In genomic region chr11:134355656-134356055, GRCh38 we compare ENCODE assay signal across 21 cellular contexts. TPM values are rescaled to one million over a fixed set of nuclear protein-coding genes. Genes with fewer than 3 reads are reported as not detected.
DNase-seq lines count a peak whose midpoint lies in the region; ATAC-seq and TF ChIP-seq lines count a peak whose summit lies in the region.
"Had no signal": no experiment of that assay in that cellular context is flagged by ENCODE, and none has a peak within 500 bp of the region (broad histone marks: within the 10 kb centered on the region; RNA-seq: fewer than 3 reads in every experiment).

No MANE protein-coding gene starts in this region.

- H3K4me1 Mint-ChIP-seq in Caco-2 (ENCODE audit: low read depth, unreplicated experiment) = no peaks in the 10 kb centered on the region

- H3K27me3 Mint-ChIP-seq in Caco-2 (ENCODE audit: insufficient read depth, unreplicated experiment) = peaks cover 3% of the 10 kb centered on the region
- H3K27me3 Mint-ChIP-seq: CD4-positive, alpha-beta memory T cell had no signal

- H3K36me3 ChIP-seq in SK-N-MC (ENCODE audit: insufficient read depth, low read length) (peaks cover 31% of the 10 kb centered on the region), Caco-2 (ENCODE audit: control insufficient read depth, insufficient read depth, low read length) (no peaks in the 10 kb centered on the region)
- H3K36me3 ChIP-seq: SJSA1 had no signal

- no peak for DNase-seq in SK-N-MC (ENCODE audit: low read depth, low spot score)
- peak; percentile 22 for DNase-seq in epithelial cell of prostate (ENCODE audit: low read depth, low spot score)
- peak; percentile 26 for DNase-seq in posterior vena cava (ENCODE audit: low spot score)
- DNase-seq in NCI-H1417 treated with DMSO at 0.1 percent for 48 hours (lab: John Stamatoyannopoulos, UW) = no peak
- DNase-seq in Caco-2 = no peak
- DNase-seq: CD4-positive, alpha-beta memory T cell; DMS79 treated with DMSO at 0.1 percent for 48 hours; KBM-7; NCI-H1048; NCI-H146; NCI-H2081; NCI-H510A; NCI-H82; PC-9 had no signal

- no peaks in the 10 kb centered on the region for H3K4me1 ChIP-seq in Caco-2
- H3K4me1 ChIP-seq: SJSA1 had no signal

- peak overlapping the region; percentile 64; the same call in 1 of the 2 replicates for H3K27ac ChIP-seq in SK-N-MC
- H3K27ac ChIP-seq in epithelial cell of prostate = no peak overlapping the region
- H3K27ac ChIP-seq: PC-9, SJSA1 had no signal

- BruUV-seq in Caco-2 (replicated peaks; lab: Mats Ljungman, UMichigan) = no TSS peak

- no peak overlapping the region for H3K4me3 Mint-ChIP-seq in Caco-2 (ENCODE audit: unreplicated experiment)
- H3K4me3 Mint-ChIP-seq: B cell; CD4-positive, alpha-beta memory T cell; GM23338 had no signal

- H3K9ac ChIP-seq in SK-N-MC (ENCODE audit: insufficient read length) = no peak overlapping the region

- no peak for TF ChIP-seq CTCF in Caco-2 (IDR thresholded peaks at IDR 0.05; ENCODE audit: insufficient read depth in 1 of 2, low read depth in 1 of 2, low read length in 1 of 2, severe bottlenecking in 1 of 2, unreplicated experiment in 1 of 2)

- no peaks in the 10 kb centered on the region for H3K36me3 Mint-ChIP-seq in Caco-2 (ENCODE audit: insufficient read depth, unreplicated experiment)
- H3K36me3 Mint-ChIP-seq: CD4-positive, alpha-beta memory T cell had no signal

- ATAC-seq in GM18861 (IDR thresholded peaks at IDR 0.05; ENCODE audit: unreplicated experiment) (no peak), HG02623 (IDR thresholded peaks at IDR 0.05; ENCODE audit: unreplicated experiment) (no peak)
- ATAC-seq: GM23338 had no signal

- no peaks in the 10 kb centered on the region for H3K27me3 ChIP-seq in Caco-2 (replicated peaks; ENCODE audit: control insufficient read depth, insufficient read depth, low read length)
- H3K27me3 ChIP-seq: SJSA1 had no signal

- CTCF ChIA-PET in Caco-2 (lab: Charles Lee) = interaction anchor here (1.3 kb wide), 1 partner anchor 80 kb away, joined by 3 read pairs; the partner anchor contains the start of gene GLB1L3

- H3K9me3 Mint-ChIP-seq in Caco-2 (ENCODE audit: unreplicated experiment) = no peaks in the 10 kb centered on the region

- POLR2A ChIA-PET in Caco-2 (lab: Charles Lee) = no interaction called here

- no peak overlapping the region for H3K4me3 ChIP-seq in SK-N-MC
- no peak overlapping the region for H3K4me3 ChIP-seq in Caco-2 (ENCODE audit: low read depth, low read length)
- H3K4me3 ChIP-seq: GM23338, PC-9, SJSA1 had no signal

- intact Hi-C loops in posterior vena cava (cut with DNase I) (no loop called here), Caco-2 (cut with micrococcal nuclease; ENCODE audit: unreplicated experiment) (no loop called here)

- H3K9me3 ChIP-seq in SK-N-MC (ENCODE audit: low read depth, low read length) = no peaks in the 10 kb centered on the region
- H3K9me3 ChIP-seq in Caco-2 = 0 out of 2 replicates have a peak, but pooled peaks cover 2% of the 10 kb centered on the region
- H3K9me3 ChIP-seq: SJSA1 had no signal

- no peak overlapping the region for H3K27ac Mint-ChIP-seq in Caco-2 (ENCODE audit: unreplicated experiment)
- H3K27ac Mint-ChIP-seq: B cell, GM23338 had no signal

RNA-seq across cellular contexts. Expression of gene GLB1L2, which starts 23.9 kb away (rescaled TPM):
- total RNA-seq in posterior vena cava = 1 to 10 TPM; 2.8 to 4.0 TPM
- 15.8 TPM in 2 replicates for total RNA-seq in Caco-2 (2022)
- total RNA-seq: M059J, SJSA1 had no signal

RNA-seq across cellular contexts. Expression of gene B3GAT1, which starts 56.4 kb away (rescaled TPM):
- under 1 TPM in 1 of 2 donors, not detected in 1; 0.28 TPM for total RNA-seq in posterior vena cava
- total RNA-seq in Caco-2 (2022) = 0.11 TPM in 1 of 2 replicates, not detected in the other
- total RNA-seq: B cell, G401, M059J, PC-9, SJSA1 had no signal

Comparison
In these comparisons a context has a peak if more than half of its experiments do, and no peak if none do; other contexts are left out.
1. DNase-seq: peak in epithelial cell of prostate (single experiment) and posterior vena cava (single experiment); none in SK-N-MC (single experiment), NCI-H1417 treated with DMSO at 0.1 percent for 48 hours (single experiment) and Caco-2 (0 of 2).